Comparison of ENCODE assay signal across 27 cellular contexts in genomic region chr3:194983620-194984019, GRCh38.
"Had no signal": no experiment of that assay in that cellular context is flagged by ENCODE, and none has a peak within 500 bp of the region (broad histone marks: within the 10 kb centered on the region; RNA-seq: fewer than 3 reads in every experiment).

No MANE protein-coding gene starts in this region.

- H3K36me3 Mint-ChIP-seq: mesothelial cell of epicardium; naive B cell; natural killer cell; neural progenitor cell; stimulated activated effector memory CD8-positive, alpha-beta T cell treated with anti-CD3 and anti-CD28 coated beads, Interleukin-12 subunit alpha, Interleukin-12 subunit beta, amount 100 ng/mL, for 72 hours; type B pancreatic cell had no signal

- H3K4me3 ChIP-seq: left ventricle myocardium inferior, lung, neural progenitor cell, ovary, skin epidermis, suprapubic skin, tibial nerve, vagina had no signal

- H3K27ac ChIP-seq: left ventricle myocardium inferior, neural progenitor cell, ovary, skin epidermis, suprapubic skin, tibial nerve, vagina had no signal

- DNase-seq: hippocampal formation; kidney glomerular epithelial cell; left colon; left ventricle myocardium inferior; mesendoderm; naive B cell; natural killer cell; nephron progenitor cell; occipital lobe; ovary; right cardiac atrium; stimulated activated CD4-positive, alpha-beta T cell treated with anti-CD3 and anti-CD28 coated beads, Interleukin-12 subunit alpha, Interleukin-12 subunit beta, amount 100 ng/mL, for 4 hours; stimulated activated CD4-positive, alpha-beta T cell treated with anti-CD3 and anti-CD28 coated beads, Interleukin-15, amount 100 ng/mL, for 24 hours; stimulated activated CD4-positive, alpha-beta T cell treated with anti-CD3 and anti-CD28 coated beads, Interleukin-4, amount 100 ng/mL, for 1 hour; stimulated activated naive CD4-positive, alpha-beta T cell had no signal

- H3K9me3 ChIP-seq: neutrophil, ovary, suprapubic skin, vagina had no signal

- H3K27ac Mint-ChIP-seq: mesothelial cell of epicardium; natural killer cell; nephron progenitor cell; neural progenitor cell; progenitor cell of endocrine pancreas; stimulated activated effector memory CD8-positive, alpha-beta T cell treated with anti-CD3 and anti-CD28 coated beads, Interleukin-12 subunit alpha, Interleukin-12 subunit beta, amount 100 ng/mL, for 72 hours; stimulated activated naive CD8-positive, alpha-beta T cell treated with anti-CD3 and anti-CD28 coated beads, Interleukin-15, Interleukin-2, amounts not matched to agents 100 ng/mL and 50 ng/mL, for 24 hours; type B pancreatic cell had no signal

- ATAC-seq: left colon; natural killer cell; right cardiac atrium; stimulated activated effector memory CD8-positive, alpha-beta T cell treated with anti-CD3 and anti-CD28 coated beads, Interleukin-12 subunit alpha, Interleukin-12 subunit beta, amount 100 ng/mL, for 72 hours had no signal

- H3K4me3 Mint-ChIP-seq: natural killer cell; neural progenitor cell; stimulated activated effector memory CD8-positive, alpha-beta T cell treated with anti-CD3 and anti-CD28 coated beads, Interleukin-12 subunit alpha, Interleukin-12 subunit beta, amount 100 ng/mL, for 72 hours; stimulated activated naive CD8-positive, alpha-beta T cell treated with anti-CD3 and anti-CD28 coated beads, Interleukin-15, Interleukin-2, amounts not matched to agents 100 ng/mL and 50 ng/mL, for 24 hours; type B pancreatic cell had no signal

- H3K36me3 ChIP-seq: left ventricle myocardium inferior, neural progenitor cell, neutrophil, ovary, suprapubic skin, tibial nerve, vagina had no signal

- H3K9me3 Mint-ChIP-seq: natural killer cell; stimulated activated effector memory CD8-positive, alpha-beta T cell treated with anti-CD3 and anti-CD28 coated beads, Interleukin-12 subunit alpha, Interleukin-12 subunit beta, amount 100 ng/mL, for 72 hours; stimulated activated naive CD8-positive, alpha-beta T cell treated with anti-CD3 and anti-CD28 coated beads, Interleukin-15, Interleukin-2, amounts not matched to agents 100 ng/mL and 50 ng/mL, for 24 hours had no signal

- H3K4me1 Mint-ChIP-seq: stimulated activated effector memory CD8-positive, alpha-beta T cell treated with anti-CD3 and anti-CD28 coated beads, Interleukin-12 subunit alpha, Interleukin-12 subunit beta, amount 100 ng/mL, for 72 hours had no signal

- H3K27me3 ChIP-seq: neutrophil, ovary, suprapubic skin, tibial nerve, vagina had no signal
